In genomic region chr14:99732436-99733220, GRCh38 we compare ENCODE assay signal across 16 cellular contexts. TPM values are rescaled to one million over a fixed set of nuclear protein-coding genes. Genes with fewer than 3 reads are reported as not detected.
DNase-seq lines count a peak whose midpoint lies in the region; ATAC-seq, FAIRE-seq and TF ChIP-seq lines count a peak whose summit lies in the region.
"Had no signal": no experiment of that assay in that cellular context is flagged by ENCODE, and none has a peak within 500 bp of the region (broad histone marks: within the 10 kb centered on the region; RNA-seq: fewer than 3 reads in every experiment).

No MANE protein-coding gene starts in this region.

- no peak overlapping the region for H3K27ac Mint-ChIP-seq in CD4-positive, alpha-beta T cell
- peak overlapping the region; percentile 53 for H3K27ac Mint-ChIP-seq in activated naive CD4-positive, alpha-beta T cell treated with anti-CD3 and anti-CD28 coated beads, Interleukin-2, amount 50 U/mL, for 24 hours
- H3K27ac Mint-ChIP-seq: activated CD8-positive, alpha-beta T cell treated with anti-CD3 and anti-CD28 coated beads for 36 hours; B cell had no signal

- CTCF ChIA-PET in CD4-positive, alpha-beta T cell (lab: Charles Lee) = no interaction called here

- no peak for DNase-seq in CD4-positive, alpha-beta T cell
- DNase-seq in kidney = peak; percentile 76
- DNase-seq in retina = peak; percentile 24
- no peak for DNase-seq in COLO668 (lab: John Stamatoyannopoulos, UW; ENCODE audit: unreplicated experiment)
- no peak for DNase-seq in GM19240 (ENCODE audit: insufficient read length, low spot score)
- no peak for DNase-seq in GM10266 (ENCODE audit: extremely low spot score)
- DNase-seq: activated CD8-positive, alpha-beta T cell treated with anti-CD3 and anti-CD28 coated beads for 36 hours; DMS79 treated with DMSO at 0.1 percent for 48 hours; NCI-H2171 treated with DMSO at 0.1 percent for 48 hours; NK-92 treated with Interleukin-12 subunit alpha and Interleukin-12 subunit beta, amount 100 ng/mL, for 24 hours; SIG-M5; stimulated activated CD4-positive, alpha-beta T cell treated with anti-CD3 and anti-CD28 coated beads, Interleukin-12 subunit alpha, Interleukin-12 subunit beta, amount 100 ng/mL, for 4 hours had no signal

- peak overlapping the region; percentile 20 for H3K4me3 Mint-ChIP-seq in CD4-positive, alpha-beta T cell
- no peak overlapping the region for H3K4me3 Mint-ChIP-seq in activated naive CD4-positive, alpha-beta T cell treated with anti-CD3 and anti-CD28 coated beads, Interleukin-2, amount 50 U/mL, for 24 hours
- H3K4me3 Mint-ChIP-seq: activated CD8-positive, alpha-beta T cell treated with anti-CD3 and anti-CD28 coated beads for 36 hours; B cell had no signal

- H3K4me3 ChIP-seq in kidney (ENCODE audit: low read length in 2 of 2) = no peak overlapping the region
- H3K4me3 ChIP-seq: hepatocyte had no signal

- H3K4me1 ChIP-seq in kidney (ENCODE audit: control insufficient read depth in 1 of 2, insufficient read depth in 1 of 2, low read depth in 1 of 2, low read length in 2 of 2) = peaks cover 5 to 19% of the 10 kb centered on the region in 2 donors

- H3K4me1 Mint-ChIP-seq in CD4-positive, alpha-beta T cell (ENCODE audit: low read depth) = no peaks in the 10 kb centered on the region
- H3K4me1 Mint-ChIP-seq in activated naive CD4-positive, alpha-beta T cell treated with anti-CD3 and anti-CD28 coated beads, Interleukin-2, amount 50 U/mL, for 24 hours = peaks cover 3% of the 10 kb centered on the region

- H3K27me3 ChIP-seq in CD4-positive, alpha-beta T cell (ENCODE audit: control insufficient read depth, insufficient read depth, low read length) = peaks cover 54% of the 10 kb centered on the region
- H3K27me3 ChIP-seq: hepatocyte had no signal

- ATAC-seq in CD4-positive, alpha-beta T cell (ENCODE audit: poor library complexity) = no peak
- no peak for ATAC-seq in HG02852 (IDR thresholded peaks at IDR 0.05; ENCODE audit: unreplicated experiment)
- ATAC-seq: activated CD8-positive, alpha-beta T cell treated with anti-CD3 and anti-CD28 coated beads for 36 hours had no signal

- FAIRE-seq in kidney (lab: Jason Lieb, UNC) = no peak

- intact Hi-C loops in CD4-positive, alpha-beta T cell (cut with DNase I, micrococcal nuclease) = no loop called here
- intact Hi-C loops in kidney (cut with DNase I) = no loop called here

- no peaks in the 10 kb centered on the region for H3K36me3 ChIP-seq in kidney (ENCODE audit: control insufficient read depth in 1 of 2, insufficient read depth in 2 of 2, low read length in 2 of 2)

- no peaks in the 10 kb centered on the region for H3K9me3 ChIP-seq in CD4-positive, alpha-beta T cell (ENCODE audit: control insufficient read depth, low read length)
- no peaks in the 10 kb centered on the region for H3K9me3 ChIP-seq in kidney (ENCODE audit: control insufficient read depth in 1 of 2, low read length in 2 of 2)

- POLR2A ChIA-PET in CD4-positive, alpha-beta T cell (lab: Charles Lee) = no interaction called here

- H3K27ac ChIP-seq in CD4-positive, alpha-beta T cell (ENCODE audit: low read depth, low read length) = no peak overlapping the region
- no peak overlapping the region for H3K27ac ChIP-seq in kidney (ENCODE audit: low read depth in 2 of 2, low read length in 2 of 2)
- H3K27ac ChIP-seq: hepatocyte had no signal

- no peak overlapping the region for H3K9ac ChIP-seq in kidney (ENCODE audit: low read length in 2 of 2)

- H3K9me3 Mint-ChIP-seq in CD4-positive, alpha-beta T cell = no peaks in the 10 kb centered on the region
- no peaks in the 10 kb centered on the region for H3K9me3 Mint-ChIP-seq in activated naive CD4-positive, alpha-beta T cell treated with anti-CD3 and anti-CD28 coated beads, Interleukin-2, amount 50 U/mL, for 24 hours
- H3K9me3 Mint-ChIP-seq: activated CD8-positive, alpha-beta T cell treated with anti-CD3 and anti-CD28 coated beads for 36 hours had no signal

- TF ChIP-seq CTCF in CD4-positive, alpha-beta T cell (IDR thresholded peaks at IDR 0.05) = no peak
- TF ChIP-seq CTCF in kidney (IDR thresholded peaks at IDR 0.05; ENCODE audit: borderline replicate concordance, extremely low read depth, insufficient read depth) = no peak
- TF ChIP-seq CTCF in GM10266 (IDR thresholded peaks at IDR 0.05; ENCODE audit: control insufficient read depth, insufficient read depth, low read depth, missing control alignments) = no peak

- no peaks in the 10 kb centered on the region for H3K36me3 Mint-ChIP-seq in CD4-positive, alpha-beta T cell (ENCODE audit: low read depth)
- H3K36me3 Mint-ChIP-seq in activated naive CD4-positive, alpha-beta T cell treated with anti-CD3 and anti-CD28 coated beads, Interleukin-2, amount 50 U/mL, for 24 hours = no peaks in the 10 kb centered on the region

- H3K27me3 Mint-ChIP-seq in CD4-positive, alpha-beta T cell = peaks cover 53% of the 10 kb centered on the region
- H3K27me3 Mint-ChIP-seq in activated naive CD4-positive, alpha-beta T cell treated with anti-CD3 and anti-CD28 coated beads, Interleukin-2, amount 50 U/mL, for 24 hours = peaks cover 17% of the 10 kb centered on the region

RNA-seq across cellular contexts. Expression of gene CYP46A1, which starts 48.5 kb away (rescaled TPM):
- under 1 TPM; 0.11 to 0.22 TPM for total RNA-seq in CD4-positive, alpha-beta T cell
- 0.82 TPM for total RNA-seq in kidney
- polyA plus RNA-seq in kidney (ENCODE audit: insufficient read depth, low read depth, low replicate concordance) = 2.5 TPM

Comparison
In these comparisons a context has a peak if more than half of its experiments do, and no peak if none do; other contexts are left out.
1. DNase-seq: peak in kidney (single experiment) and retina (single experiment); none in CD4-positive, alpha-beta T cell (0 of 10), COLO668 (single experiment), GM19240 (single experiment) and GM10266 (single experiment).